In the genomic region with DNA sequence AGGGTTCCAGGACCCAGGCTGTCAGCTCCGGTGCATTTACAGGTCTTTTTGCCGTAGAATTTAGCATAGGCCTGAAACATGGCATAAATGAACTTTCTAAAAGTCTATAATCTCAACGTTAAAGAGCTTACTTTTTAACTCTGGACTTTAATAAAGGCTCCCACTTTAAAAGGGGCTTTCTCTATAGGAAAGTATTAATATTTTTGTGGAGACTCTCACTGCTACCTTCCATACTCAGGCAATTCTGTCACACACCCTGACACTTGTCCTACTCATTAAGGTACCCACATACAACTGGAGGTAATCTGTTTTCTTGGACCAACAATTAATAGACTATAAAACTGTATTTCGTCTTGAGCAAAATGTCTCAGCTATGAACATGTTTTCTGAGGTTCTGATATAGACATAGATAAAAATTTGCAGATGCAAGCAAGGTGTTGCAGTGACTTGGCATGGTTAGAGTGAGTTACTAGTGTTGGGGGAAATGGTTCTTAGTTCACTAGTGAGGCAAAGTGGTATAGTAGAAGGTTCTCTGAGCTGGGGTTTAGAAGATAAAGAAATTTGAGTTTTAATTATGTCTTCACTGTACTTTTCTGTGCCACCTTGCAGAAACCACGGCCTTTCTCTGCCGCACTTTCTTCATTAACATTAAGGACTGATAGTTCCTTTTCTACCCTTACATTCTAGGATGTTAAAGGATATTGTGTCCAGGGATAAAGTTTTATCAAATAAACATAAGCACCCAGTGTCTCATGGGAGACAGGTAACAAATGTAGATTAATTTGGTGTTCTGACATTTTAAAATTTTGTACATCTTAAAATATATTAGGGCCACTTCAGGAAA, we compare ENCODE assay signal across 8 cellular contexts. TPM values are rescaled to one million over a fixed set of nuclear protein-coding genes. Genes with fewer than 3 reads are reported as not detected.
DNase-seq lines count a peak whose midpoint lies in the region; TF ChIP-seq lines count a peak whose summit lies in the region.

No MANE protein-coding gene starts in this region.

- H3K4me3 ChIP-seq in SJSA1 (peak overlapping the region; percentile 88), fibroblast of lung (replicated peaks in 1 of 4; ENCODE audit: control extremely low read depth in 1 of 4, insufficient read depth in 1 of 4, low read depth in 3 of 4, low read length in 4 of 4) (peak overlapping the region; percentile 68 to 84 (median 70))

- POLR2A ChIA-PET in GM10248 (lab: Yijun Ruan, JAX), result interaction anchor here (1.0 kb wide), 2 partner anchors 9 to 10 kb away, joined by 4 to 5 read pairs; no protein-coding TSS in a partner anchor

- no peaks in the 10 kb centered on the region for H3K27me3 ChIP-seq in SJSA1 (replicated peaks)
- no peaks in the 10 kb centered on the region for H3K27me3 ChIP-seq in fibroblast of lung (ENCODE audit: control insufficient read depth, insufficient read depth, low read length)

- TF ChIP-seq CTCF in GM13977 (IDR thresholded peaks at IDR 0.05; ENCODE audit: extremely low read depth, insufficient read depth, missing control alignments) (no peak), fibroblast of lung (conservative IDR thresholded peaks at IDR 0.05 in 1 of 2, IDR thresholded peaks at IDR 0.05 in 1 of 2; ENCODE audit: low read depth in 1 of 2, low read length in 2 of 2) (no peak), GM10248 (IDR thresholded peaks at IDR 0.05; ENCODE audit: control extremely low read depth, extremely low read depth, low read depth, missing control alignments) (no peak)

- peak overlapping the region; percentile 90 for H3K9ac ChIP-seq in fibroblast of lung (ENCODE audit: insufficient read depth, low read length)

- H3K79me2 ChIP-seq in fibroblast of lung (ENCODE audit: control insufficient read depth, insufficient read depth, low read length), result no peaks in the 10 kb centered on the region

- in situ Hi-C loops in GM13977 (cut with MboI; ENCODE audit: low pct_unique_long_range_greater_than_20kb, low sequenced_read_pairs, unreplicated experiment), result loop anchor here (10.0 kb wide), 1 partner anchor 51 kb away; no protein-coding TSS in a partner anchor

- H4K20me1 ChIP-seq in fibroblast of lung (ENCODE audit: control insufficient read depth, extremely low read depth, insufficient read depth, low read length), result no peaks in the 10 kb centered on the region

- peak overlapping the region; percentile 93 for H3K4me2 ChIP-seq in fibroblast of lung (ENCODE audit: extremely low read depth, insufficient read depth, low read length)

- H3K36me3 ChIP-seq in SJSA1 (peaks cover 3% of the 10 kb centered on the region), fibroblast of lung (ENCODE audit: control insufficient read depth, insufficient read depth, low read length) (no peaks in the 10 kb centered on the region)

- H3K4me1 ChIP-seq in SJSA1 (replicated peaks) (peaks cover 35% of the 10 kb centered on the region), fibroblast of lung (ENCODE audit: control insufficient read depth, extremely low read depth, insufficient read depth, low read length) (peaks cover 2% of the 10 kb centered on the region)

- peak overlapping the region; percentile 63 for H2AFZ ChIP-seq in fibroblast of lung (ENCODE audit: low read length)

- peak; percentile 18 for DNase-seq in GM13977 (ENCODE audit: low spot score)
- no peak for DNase-seq in SJSA1 (ENCODE audit: low read depth in 1 of 2, low spot score in 2 of 2)
- DNase-seq in fibroblast of lung (ENCODE audit: low read depth in 2 of 2), result no peak
- DNase-seq in retina, result peak; percentile 17
- DNase-seq in glomerular visceral epithelial cell (ENCODE audit: extremely low spot score), result no peak
- DNase-seq in GM10248 (ENCODE audit: extremely low spot score), result no peak
- no peak for DNase-seq in UCSD-AML1 (lab: John Stamatoyannopoulos, UW; ENCODE audit: unreplicated experiment)
- DNase-seq in germinal center (ENCODE audit: low spot score), result no peak

- H3K9me3 ChIP-seq in SJSA1 (replicated peaks) (no peaks in the 10 kb centered on the region), fibroblast of lung (ENCODE audit: control insufficient read depth, insufficient read depth, low read depth, low read length) (no peaks in the 10 kb centered on the region)

- H3K27ac ChIP-seq in SJSA1, result peak overlapping the region; percentile 100
- H3K27ac ChIP-seq in fibroblast of lung (ENCODE audit: insufficient read depth, low read length), result peak overlapping the region; percentile 95

- CTCF ChIA-PET in GM10248 (lab: Yijun Ruan, JAX), result interaction anchor here (0.8 to 1.2 kb wide), 3 partner anchors 9 to 246 kb away, joined by 3 read pairs; no protein-coding TSS in a partner anchor

RNA-seq across cellular contexts. Expression of a gene that starts 10.8 kb away (rescaled TPM):
- total RNA-seq in SJSA1 (2014; rRNA removed; shearing (Covaris generic)), result 0.61 TPM in 1 of 2 replicates, not detected in the other
- total RNA-seq in fibroblast of lung, result 0.17 and 0.26 TPM in 2 replicates
- 0.62 and 1.4 TPM in 2 replicates for polyA plus RNA-seq in fibroblast of lung
- polyA plus RNA-seq in fibroblast of lung (2012), result 0.94 and 1.3 TPM in 2 replicates
- 4.1 and 8.5 TPM in 2 replicates for polyA minus RNA-seq in fibroblast of lung (ENCODE audit: low replicate concordance)

Comparison
In these comparisons a context has a peak if more than half of its experiments do, and no peak if none do; other contexts are left out.
1. DNase-seq: peak in GM13977 (single experiment) and retina (single experiment); none in SJSA1 (0 of 2), fibroblast of lung (0 of 2), glomerular visceral epithelial cell (single experiment), GM10248 (single experiment), UCSD-AML1 (single experiment) and germinal center (single experiment).